1 cellular context compared by ENCODE assay signal in genomic region chr3:14156843-14157561, GRCh38.
TF ChIP-seq lines count a peak whose summit lies in the region.

No MANE protein-coding gene starts in this region.

TF ChIP-seq in GM23338, 12 proteins besides CTCF, POLR2A, EP300 and RAD21 (continued from another document):
- TF ChIP-seq ZNF462 (CRISPR knock-in tag; IDR thresholded peaks at IDR 0.05) = no peak
- no peak for TF ChIP-seq REST (IDR thresholded peaks at IDR 0.05; ENCODE audit: unreplicated experiment)
- TF ChIP-seq STAT1 (IDR thresholded peaks at IDR 0.05; ENCODE audit: unreplicated experiment) = no peak
- TF ChIP-seq ZNF114 (CRISPR knock-in tag; IDR thresholded peaks at IDR 0.05) = no peak
